24 cellular contexts compared by ENCODE assay signal in genomic region chr2:68977453-68977852, GRCh38. TPM values are rescaled to one million over a fixed set of nuclear protein-coding genes. Genes with fewer than 3 reads are reported as not detected.
A peak's percentile ranks its signal among the peaks of the same experiment; 100 is the strongest.
DNase-seq lines count a peak whose midpoint lies in the region; FAIRE-seq and TF ChIP-seq lines count a peak whose summit lies in the region.
"Had no signal": no experiment of that assay in that cellular context is flagged by ENCODE, and none has a peak within 500 bp of the region (broad histone marks: within the 10 kb centered on the region; RNA-seq: fewer than 3 reads in every experiment).

No MANE protein-coding gene starts in this region.

- no peak overlapping the region for H2BK20ac ChIP-seq in H1 (ENCODE audit: low read length)

- no peak overlapping the region for H4K5ac ChIP-seq in H1 (ENCODE audit: insufficient read length, low read depth, low read length)

- DNase-seq in DMS53 (lab: John Stamatoyannopoulos, UW) (peak; percentile 18), DMS53 treated with DMSO at 0.1 percent for 48 hours (lab: John Stamatoyannopoulos, UW; ENCODE audit: unreplicated experiment) (no peak), HTR-8/SVneo (ENCODE audit: insufficient read length, low spot score) (no peak), H1 (ENCODE audit: low read depth in 1 of 2, low spot score in 2 of 2) (no peak), type B pancreatic cell (ENCODE audit: extremely low spot score, unreplicated experiment) (no peak), frontal cortex (ENCODE audit: low spot score in 2 of 2) (no peak), mucosa of gallbladder (ENCODE audit: low spot score) (no peak)
- DNase-seq: BE2C; C1 segment of cervical spinal cord; CD4-positive, CD25-positive, alpha-beta regulatory T cell; CD8-positive, alpha-beta memory T cell; COR-L47; DMS 273 treated with DMSO at 0.1 percent for 48 hours; DMS79; GDM1; GOT3; HCEC 1CT; Karpas-422; KBM-7 had no signal

- no peak overlapping the region for H2AFZ ChIP-seq in H1 (ENCODE audit: low read length)

- no peak for TF ChIP-seq RAD21 in H1 (IDR thresholded peaks at IDR 0.05 in 1 of 2, conservative IDR thresholded peaks at IDR 0.05 in 1 of 2; ENCODE audit: low read depth in 2 of 2, low read length in 2 of 2)

- no peak overlapping the region for H2BK5ac ChIP-seq in H1 (ENCODE audit: low read depth, low read length)

- POLR2A ChIA-PET in H1 (lab: Charles Lee; ENCODE audit: partially characterized antibody): interaction anchor here (0.7 kb wide), 1 partner anchor 941 kb away, joined by 4 read pairs; no protein-coding TSS in a partner anchor

- H3K27ac Mint-ChIP-seq in type B pancreatic cell: no peak overlapping the region
- H3K27ac Mint-ChIP-seq: CD4-positive, CD25-positive, alpha-beta regulatory T cell; CD8-positive, alpha-beta memory T cell; IgD-negative memory B cell had no signal

- no peaks in the 10 kb centered on the region for H4K20me1 ChIP-seq in H1 (replicated peaks in 1 of 2; ENCODE audit: control insufficient read depth in 1 of 2, insufficient read depth in 2 of 2, low read length in 2 of 2)

- H3K14ac ChIP-seq in H1 (ENCODE audit: insufficient read length): no peak overlapping the region

- no peak overlapping the region for H2BK15ac ChIP-seq in H1 (ENCODE audit: low read length)

- no peaks in the 10 kb centered on the region for H3K79me2 ChIP-seq in H1 (ENCODE audit: control insufficient read depth in 1 of 2, insufficient read depth in 2 of 2, low read length in 2 of 2)

- H3K4me1 ChIP-seq in H1 (replicated peaks in 1 of 4; ENCODE audit: control insufficient read depth in 3 of 4, insufficient read depth in 4 of 4, low read length in 3 of 4): no peaks in the 10 kb centered on the region
- H3K4me1 ChIP-seq: BE2C had no signal

- H3K27ac ChIP-seq in H1 (ENCODE audit: low read depth, low read length): no peak overlapping the region
- H3K27ac ChIP-seq: 22Rv1, HL-60 had no signal

- no peaks in the 10 kb centered on the region for H3K23me2 ChIP-seq in H1 (ENCODE audit: low read depth, low read length)

- H3K36me3 Mint-ChIP-seq in type B pancreatic cell: no peaks in the 10 kb centered on the region
- H3K36me3 Mint-ChIP-seq: CD4-positive, CD25-positive, alpha-beta regulatory T cell had no signal

- no peak overlapping the region for H3K56ac ChIP-seq in H1 (replicated peaks; ENCODE audit: insufficient read length, low read depth, low read length)

- no peaks in the 10 kb centered on the region for H3K9me3 Mint-ChIP-seq in type B pancreatic cell
- H3K9me3 Mint-ChIP-seq: CD8-positive, alpha-beta memory T cell had no signal

- H4K91ac ChIP-seq in H1 (replicated peaks; ENCODE audit: insufficient read length, low read length): no peak overlapping the region

- H3K9ac ChIP-seq in H1 (replicated peaks in 1 of 4; ENCODE audit: extremely low read depth in 1 of 4, low read depth in 3 of 4, low read length in 3 of 4): no peak overlapping the region

- H2BK120ac ChIP-seq in H1 (replicated peaks; ENCODE audit: low read depth, low read length): no peak overlapping the region

- no peak overlapping the region for H3K4me2 ChIP-seq in H1 (ENCODE audit: insufficient read depth in 1 of 2, low read depth in 2 of 2, low read length in 2 of 2)

- 71% methylated on average over 4 of the region's 4 CpGs; no CpG with 5 or more reads in 1 of the 2 experiments for WGBS in H1 (ENCODE audit: extremely low coverage in 1 of 2, insufficient coverage in 1 of 2, insufficient read length in 1 of 2, insufficient replicate concordance in 2 of 2, low coverage in 1 of 2, low lambda C conversion rate in 2 of 2, missing lambda C conversion rate in 1 of 2), 2 experiments

- no peaks in the 10 kb centered on the region for H3K4me1 Mint-ChIP-seq in type B pancreatic cell (ENCODE audit: unreplicated experiment)
- H3K4me1 Mint-ChIP-seq: CD4-positive, CD25-positive, alpha-beta regulatory T cell; CD8-positive, alpha-beta memory T cell; IgD-negative memory B cell had no signal

- H2BK12ac ChIP-seq in H1 (ENCODE audit: low read depth, low read length): no peak overlapping the region

- peaks cover 11% of the 10 kb centered on the region for H3K27me3 Mint-ChIP-seq in type B pancreatic cell

- H3K4ac ChIP-seq in H1 (replicated peaks; ENCODE audit: insufficient read length, low read depth, low read length): no peak overlapping the region

- H3K23ac ChIP-seq in H1 (ENCODE audit: insufficient read length): no peak overlapping the region

- CTCF ChIA-PET in H1 (lab: Charles Lee; ENCODE audit: partially characterized antibody): interaction anchor here (2.0 kb wide), 1 partner anchor 34 kb away, joined by 4 read pairs; no protein-coding TSS in a partner anchor

- FAIRE-seq in HTR-8/SVneo (lab: Jason Lieb, UNC) (peak; percentile 4), H1 (lab: Jason Lieb, UNC) (peak; percentile 7), frontal cortex (lab: Jason Lieb, UNC) (no peak)

- TF ChIP-seq CTCF in H1 (IDR thresholded peaks at IDR 0.05; ENCODE audit: control extremely low read depth in 1 of 3, insufficient read depth in 1 of 3, low read depth in 1 of 3, low read length in 3 of 3) (no peak), type B pancreatic cell (conservative IDR thresholded peaks at IDR 0.05) (no peak)

- no peaks in the 10 kb centered on the region for H3K36me3 ChIP-seq in H1 (ENCODE audit: control insufficient read depth in 2 of 4, insufficient read depth in 4 of 4, low read length in 3 of 4)
- H3K36me3 ChIP-seq: BE2C had no signal

- H3K18ac ChIP-seq in H1 (ENCODE audit: extremely low read depth, low read length): no peak overlapping the region

- no peak overlapping the region for H3K4me3 ChIP-seq in H1 (ENCODE audit: extremely low read depth in 1 of 4, insufficient read depth in 2 of 4, low read depth in 3 of 4, low read length in 4 of 4)

- H4K8ac ChIP-seq in H1 (ENCODE audit: extremely low read depth, insufficient read depth, low read length): no peak overlapping the region

- no peak overlapping the region for H2AK5ac ChIP-seq in H1 (ENCODE audit: low read depth, low read length)

- no peak overlapping the region for H3K4me3 Mint-ChIP-seq in type B pancreatic cell
- H3K4me3 Mint-ChIP-seq: CD4-positive, CD25-positive, alpha-beta regulatory T cell; CD8-positive, alpha-beta memory T cell; IgD-negative memory B cell had no signal

- no peaks in the 10 kb centered on the region for H3K9me3 ChIP-seq in H1 (ENCODE audit: insufficient read depth in 2 of 2, low read depth in 1 of 2, low read length in 1 of 2)
- H3K9me3 ChIP-seq: BE2C had no signal

- H3K79me1 ChIP-seq in H1 (ENCODE audit: low read depth, low read length): no peaks in the 10 kb centered on the region

- H3K27me3 ChIP-seq in H1 (replicated peaks in 1 of 4; ENCODE audit: control insufficient read depth in 3 of 4, extremely low read depth in 1 of 4, insufficient read depth in 3 of 4, low read length in 3 of 4): no peaks in the 10 kb centered on the region

- no peak for TF ChIP-seq POLR2A in H1 (IDR thresholded peaks at IDR 0.05; ENCODE audit: control extremely low read depth in 1 of 2, low read depth in 2 of 2, low read length in 2 of 2)

- TF ChIP-seq EP300 in H1 (IDR thresholded peaks at IDR 0.05; ENCODE audit: borderline replicate concordance in 1 of 2, low read depth in 2 of 2, low read length in 2 of 2): no peak

TF ChIP-seq in H1, 55 proteins besides CTCF, POLR2A, EP300 and RAD21 (continues in another document):
- TF ChIP-seq CTBP2 (IDR thresholded peaks at IDR 0.05; ENCODE audit: borderline replicate concordance, insufficient read depth, insufficient read length, low read length) (no peak), SIRT6 (IDR thresholded peaks at IDR 0.05; ENCODE audit: low read length) (no peak), POU5F1 (IDR thresholded peaks at IDR 0.05; ENCODE audit: low read depth, low read length) (no peak)

RNA-seq across cellular contexts. Expression of gene GKN1, which starts 3.0 kb away (rescaled TPM):
- total RNA-seq in H1 (2021; fragmentation: NEBNext Ultra II Directional; extraction: Animal tissue kit (Norgen Biotek cat#: 25700)): not detected in 2 replicates
- polyA plus RNA-seq in H1 (2011; rRNA removed): not detected in 2 replicates
- polyA plus RNA-seq in H1 (2011; cell fraction: cytosol; rRNA removed): not detected
- not detected for polyA plus RNA-seq in H1 (2011; cell fraction: nucleus; rRNA removed)
- not detected in 4 replicates for polyA plus RNA-seq in H1 (2012, experiment 1 of 2)
- polyA plus RNA-seq in H1 (2012, experiment 2 of 2): not detected
- polyA plus RNA-seq in H1 (2013, experiment 1 of 2): not detected
- polyA plus RNA-seq in H1 (2013, experiment 2 of 2): not detected
- polyA minus RNA-seq in H1 (2011; rRNA and poly(A)+ RNA removed): not detected in 2 replicates
- not detected for polyA minus RNA-seq in H1 (2011; cell fraction: cytosol; rRNA and poly(A)+ RNA removed)
- not detected for polyA minus RNA-seq in H1 (2011; cell fraction: nucleus; rRNA and poly(A)+ RNA removed)
- total RNA-seq in type B pancreatic cell (ENCODE audit: low replicate concordance): 0.36 and 1.7 TPM in 2 replicates
- not detected for total RNA-seq in frontal cortex
- not detected for total RNA-seq in mucosa of gallbladder
- total RNA-seq: CD4-positive, CD25-positive, alpha-beta regulatory T cell; CD8-positive, alpha-beta memory T cell; Daoy; HT1080 had no signal
- polyA plus RNA-seq: CD4-positive, CD25-positive, alpha-beta regulatory T cell; CD8-positive, alpha-beta memory T cell; IgD-negative memory B cell had no signal

RNA-seq across cellular contexts. Expression of gene GKN2, which starts 24.8 kb away (rescaled TPM):
- not detected in 2 replicates for total RNA-seq in H1 (2021; fragmentation: NEBNext Ultra II Directional; extraction: Animal tissue kit (Norgen Biotek cat#: 25700))
- not detected in 2 replicates for polyA plus RNA-seq in H1 (2011; rRNA removed)
- not detected for polyA plus RNA-seq in H1 (2011; cell fraction: cytosol; rRNA removed)
- not detected for polyA plus RNA-seq in H1 (2011; cell fraction: nucleus; rRNA removed)
- polyA plus RNA-seq in H1 (2012, experiment 1 of 2): not detected in 4 replicates
- not detected for polyA plus RNA-seq in H1 (2012, experiment 2 of 2)
- not detected for polyA plus RNA-seq in H1 (2013, experiment 1 of 2)
- not detected for polyA plus RNA-seq in H1 (2013, experiment 2 of 2)
- polyA minus RNA-seq in H1 (2011; rRNA and poly(A)+ RNA removed): not detected in 2 replicates
- polyA minus RNA-seq in H1 (2011; cell fraction: cytosol; rRNA and poly(A)+ RNA removed): not detected
- not detected for polyA minus RNA-seq in H1 (2011; cell fraction: nucleus; rRNA and poly(A)+ RNA removed)
- total RNA-seq in type B pancreatic cell (ENCODE audit: low replicate concordance): 0.92 TPM in 1 of 2 replicates, not detected in the other
- total RNA-seq in frontal cortex: not detected
- total RNA-seq in mucosa of gallbladder: not detected
- total RNA-seq: CD4-positive, CD25-positive, alpha-beta regulatory T cell; CD8-positive, alpha-beta memory T cell; HT1080 had no signal
- polyA plus RNA-seq: CD4-positive, CD25-positive, alpha-beta regulatory T cell; CD8-positive, alpha-beta memory T cell; IgD-negative memory B cell had no signal

RNA-seq across cellular contexts. Expression of gene ANTXR1, which starts 35.5 kb away (rescaled TPM):
- 44.3 and 45.9 TPM in 2 replicates for total RNA-seq in H1 (2021; fragmentation: NEBNext Ultra II Directional; extraction: Animal tissue kit (Norgen Biotek cat#: 25700))
- polyA plus RNA-seq in H1 (2011; rRNA removed): 14.5 and 15.8 TPM in 2 replicates
- polyA plus RNA-seq in H1 (2011; cell fraction: cytosol; rRNA removed): 13.5 TPM
- polyA plus RNA-seq in H1 (2011; cell fraction: nucleus; rRNA removed): 28.2 TPM
- polyA plus RNA-seq in H1 (2012, experiment 1 of 2): 21.6 to 28.2 TPM (median 25.8 TPM) in 4 replicates
- 7.1 TPM for polyA plus RNA-seq in H1 (2012, experiment 2 of 2)
- 56.8 TPM for polyA plus RNA-seq in H1 (2013, experiment 1 of 2)
- 66.5 TPM for polyA plus RNA-seq in H1 (2013, experiment 2 of 2)
- polyA minus RNA-seq in H1 (2011; rRNA and poly(A)+ RNA removed): 34.6 and 43.5 TPM in 2 replicates
- 15.9 TPM for polyA minus RNA-seq in H1 (2011; cell fraction: cytosol; rRNA and poly(A)+ RNA removed)
- polyA minus RNA-seq in H1 (2011; cell fraction: nucleus; rRNA and poly(A)+ RNA removed): 65.1 TPM
- total RNA-seq in type B pancreatic cell (ENCODE audit: low replicate concordance): 32.3 and 69.5 TPM in 2 replicates
- 8.2 TPM for total RNA-seq in frontal cortex
- total RNA-seq in mucosa of gallbladder: 142 TPM
- total RNA-seq: CD4-positive, CD25-positive, alpha-beta regulatory T cell had no signal
- polyA plus RNA-seq: CD4-positive, CD25-positive, alpha-beta regulatory T cell; CD8-positive, alpha-beta memory T cell; IgD-negative memory B cell had no signal
